In the genomic region with DNA sequence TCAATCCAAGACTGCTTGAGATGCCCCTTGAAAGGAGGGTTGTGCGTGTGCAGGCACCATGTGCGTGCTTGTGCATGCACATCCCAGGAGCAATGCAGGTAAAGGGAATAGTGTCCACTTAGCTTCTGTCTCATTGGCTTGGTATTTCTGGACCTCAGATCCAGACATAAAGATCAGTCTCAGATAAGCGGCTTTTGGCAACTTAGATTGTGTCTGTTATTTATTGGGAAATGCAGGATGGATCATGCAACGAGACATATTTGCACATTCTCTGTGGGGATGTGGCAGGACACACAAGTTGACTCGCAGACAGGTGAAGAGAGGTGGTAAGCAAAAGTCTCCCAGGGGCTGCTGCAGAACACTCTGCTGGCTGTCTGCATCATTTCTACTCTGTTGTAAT, we compare ENCODE assay signal across 32 cellular contexts.
"Had no signal": no experiment of that assay in that cellular context is flagged by ENCODE, and none has a peak within 500 bp of the region (broad histone marks: within the 10 kb centered on the region; RNA-seq: fewer than 3 reads in every experiment).

No MANE protein-coding gene starts in this region.

- H3K9me3 Mint-ChIP-seq: activated CD4-positive, alpha-beta memory T cell treated with anti-CD3 and anti-CD28 coated beads, Interleukin-2, amount 10 ng/mL, durations not matched to agents 7 days and 5 days; T-helper 2 cell treated with Interferon-gamma antibody and Interleukin-4, amounts not matched to agents 5 μg/mL and 100 μg/mL, for 36 hours; WTC11 had no signal

- H3K36me3 Mint-ChIP-seq: WTC11 had no signal

- H3K27ac ChIP-seq: brain microvascular endothelial cell, SJCRH30, SK-N-MC had no signal

- H3K27me3 ChIP-seq: brain microvascular endothelial cell, MG63, SJCRH30 had no signal

- H3K9me3 ChIP-seq: MG63, SJCRH30 had no signal

- H3K4me1 Mint-ChIP-seq: activated naive CD4-positive, alpha-beta T cell treated with anti-CD3 and anti-CD28 coated beads, Interleukin-2, amount 10 ng/mL, durations not matched to agents 7 days and 5 days had no signal

- H3K4me3 ChIP-seq: MG63, SJCRH30, SK-N-MC had no signal

- H3K4me3 Mint-ChIP-seq: activated CD4-positive, alpha-beta memory T cell treated with anti-CD3 and anti-CD28 coated beads, Interleukin-2, amount 10 ng/mL, durations not matched to agents 7 days and 5 days; activated CD8-positive, alpha-beta memory T cell treated with anti-CD3 and anti-CD28 coated beads, Interleukin-2, amount 10 ng/mL, durations not matched to agents 7 days and 5 days; activated naive CD4-positive, alpha-beta T cell treated with anti-CD3 and anti-CD28 coated beads, Interleukin-2, amount 10 ng/mL, durations not matched to agents 7 days and 5 days; activated naive CD8-positive, alpha-beta T cell; activated naive CD8-positive, alpha-beta T cell treated with anti-CD3 and anti-CD28 coated beads, Interleukin-2, amount 50 U/mL, for 24 hours; T-helper 2 cell treated with Interferon-gamma antibody and Interleukin-4, amounts not matched to agents 5 μg/mL and 100 μg/mL, for 36 hours; WTC11 had no signal

- H3K36me3 ChIP-seq: brain microvascular endothelial cell, MG63, SJCRH30 had no signal

- H3K27ac Mint-ChIP-seq: activated CD4-positive, alpha-beta memory T cell treated with anti-CD3 and anti-CD28 coated beads, Interleukin-2, amount 10 ng/mL, durations not matched to agents 7 days and 5 days; activated CD8-positive, alpha-beta memory T cell treated with anti-CD3 and anti-CD28 coated beads, Interleukin-2, amount 10 ng/mL, durations not matched to agents 7 days and 5 days; activated naive CD4-positive, alpha-beta T cell treated with anti-CD3 and anti-CD28 coated beads, Interleukin-2, amount 10 ng/mL, durations not matched to agents 7 days and 5 days; activated naive CD8-positive, alpha-beta T cell; activated naive CD8-positive, alpha-beta T cell treated with anti-CD3 and anti-CD28 coated beads, Interleukin-2, amount 50 U/mL, for 24 hours; T-helper 2 cell treated with Interferon-gamma antibody and Interleukin-4, amounts not matched to agents 5 μg/mL and 100 μg/mL, for 36 hours; WTC11 had no signal

- DNase-seq: activated CD4-positive, alpha-beta memory T cell treated with anti-CD3 and anti-CD28 coated beads, Interleukin-2, amount 10 ng/mL, durations not matched to agents 7 days and 5 days; activated CD4-positive, alpha-beta T cell treated with anti-CD3 and anti-CD28 coated beads for 1 hour; activated CD4-positive, alpha-beta T cell treated with anti-CD3 and anti-CD28 coated beads for 48 hours; activated CD8-positive, alpha-beta memory T cell treated with anti-CD3 and anti-CD28 coated beads for 24 hours; activated CD8-positive, alpha-beta memory T cell treated with anti-CD3 and anti-CD28 coated beads, Interleukin-2, amount 10 ng/mL, durations not matched to agents 7 days and 5 days; activated CD8-positive, alpha-beta memory T cell treated with anti-CD3 and anti-CD28 coated beads, Interleukin-2, amount 50 U/mL, for 48 hours; activated effector memory CD4-positive, alpha-beta T cell treated with Interleukin-2 at 50 U/mL for 16 hours; activated naive CD4-positive, alpha-beta T cell treated with anti-CD3 and anti-CD28 coated beads, Interleukin-2, amount 10 ng/mL, durations not matched to agents 7 days and 5 days; activated naive CD8-positive, alpha-beta T cell treated with anti-CD3 and anti-CD28 coated beads, Interleukin-2, amount 50 U/mL, for 24 hours; activated T-cell treated with anti-CD3 and anti-CD28 coated beads, Interleukin-2, amount 50 U/mL, for 48 hours; amniotic stem cell; aorta; brain microvascular endothelial cell; Kasumi-1; KG1; MG63; NCI-H1092; NCI-H1436 treated with DMSO at 0.1 percent for 48 hours; NCI-H1694 treated with DMSO at 0.1 percent for 48 hours; NCI-H2029 treated with DMSO at 0.1 percent for 48 hours; NCI-H2107; NCI-H2171; NCI-H510A; NCI-H526; NCI-H748 treated with DMSO at 0.1 percent for 48 hours; NK-92 treated with Interleukin-12 subunit alpha and Interleukin-12 subunit beta, amount 100 ng/mL, for 24 hours; SHP77; SJCRH30 had no signal

- ATAC-seq: activated CD8-positive, alpha-beta memory T cell treated with anti-CD3 and anti-CD28 coated beads, Interleukin-2, amount 10 ng/mL, durations not matched to agents 7 days and 5 days; activated naive CD8-positive, alpha-beta T cell treated with anti-CD3 and anti-CD28 coated beads, Interleukin-2, amount 50 U/mL, for 24 hours; WTC11 had no signal
